ENCODE assay signal across 10 cellular contexts in genomic region chr15:90202929-90203328, GRCh38. TPM values are rescaled to one million over a fixed set of nuclear protein-coding genes. Genes with fewer than 3 reads are reported as not detected.
A peak's percentile ranks its signal among the peaks of the same experiment; 100 is the strongest.
DNase-seq lines count a peak whose midpoint lies in the region; ATAC-seq and TF ChIP-seq lines count a peak whose summit lies in the region.
"Had no signal": no experiment of that assay in that cellular context is flagged by ENCODE, and none has a peak within 500 bp of the region (broad histone marks: within the 10 kb centered on the region; RNA-seq: fewer than 3 reads in every experiment).

No MANE protein-coding gene starts in this region.

- TF ChIP-seq POLR2A in stomach (IDR thresholded peaks at IDR 0.05) (no peak), prostate gland (IDR thresholded peaks at IDR 0.05) (no peak)

- H3K27ac ChIP-seq in stomach = peak overlapping the region in 1 of 5 donors; percentile 78
- H3K27ac ChIP-seq in prostate gland = peak overlapping the region in 1 of 2 donors; percentile 91

- H3K9me3 Mint-ChIP-seq in activated T-cell treated with anti-CD3 and anti-CD28 coated beads, Interleukin-2, amount 50 U/mL, for 24 hours = no peaks in the 10 kb centered on the region
- H3K9me3 Mint-ChIP-seq in activated T-helper 1 cell treated with anti-CD3 and anti-CD28 coated beads, Interleukin-12 subunit alpha, Interleukin-12 subunit beta, Interleukin-2, Interleukin-4 antibody, amounts not matched to agents 30 ng/mL and 10 ng/mL and 1 ng/mL, durations not matched to agents 14 hours and 24 hours and 36 hours = no peaks in the 10 kb centered on the region
- H3K9me3 Mint-ChIP-seq in immature natural killer cell = no peaks in the 10 kb centered on the region

- no peaks in the 10 kb centered on the region for H3K27me3 Mint-ChIP-seq in activated T-cell treated with anti-CD3 and anti-CD28 coated beads, Interleukin-2, amount 50 U/mL, for 24 hours
- H3K27me3 Mint-ChIP-seq in activated T-helper 1 cell treated with anti-CD3 and anti-CD28 coated beads, Interleukin-12 subunit alpha, Interleukin-12 subunit beta, Interleukin-2, Interleukin-4 antibody, amounts not matched to agents 30 ng/mL and 10 ng/mL and 1 ng/mL, durations not matched to agents 14 hours and 24 hours and 36 hours (ENCODE audit: insufficient read depth) = peaks cover 5% of the 10 kb centered on the region
- peaks cover 0 to 5% (median 1%) of the 10 kb centered on the region in 3 donors for H3K27me3 Mint-ChIP-seq in immature natural killer cell (ENCODE audit: low read depth in 3 of 3)

- no peaks in the 10 kb centered on the region for H3K36me3 Mint-ChIP-seq in activated T-cell treated with anti-CD3 and anti-CD28 coated beads, Interleukin-2, amount 50 U/mL, for 24 hours (ENCODE audit: low read depth)
- H3K36me3 Mint-ChIP-seq in activated T-helper 1 cell treated with anti-CD3 and anti-CD28 coated beads, Interleukin-12 subunit alpha, Interleukin-12 subunit beta, Interleukin-2, Interleukin-4 antibody, amounts not matched to agents 30 ng/mL and 10 ng/mL and 1 ng/mL, durations not matched to agents 14 hours and 24 hours and 36 hours (ENCODE audit: low read depth) = peaks cover 5% of the 10 kb centered on the region
- H3K36me3 Mint-ChIP-seq in immature natural killer cell = no peaks in the 10 kb centered on the region

- H3K9me3 ChIP-seq in stomach (no peaks in the 10 kb centered on the region), prostate gland (no peaks in the 10 kb centered on the region)
- H3K9me3 ChIP-seq: right atrium auricular region had no signal

- peak overlapping the region; percentile 79 for H3K4me3 Mint-ChIP-seq in activated T-cell treated with anti-CD3 and anti-CD28 coated beads, Interleukin-2, amount 50 U/mL, for 24 hours
- peak overlapping the region; percentile 92 for H3K4me3 Mint-ChIP-seq in activated T-helper 1 cell treated with anti-CD3 and anti-CD28 coated beads, Interleukin-12 subunit alpha, Interleukin-12 subunit beta, Interleukin-2, Interleukin-4 antibody, amounts not matched to agents 30 ng/mL and 10 ng/mL and 1 ng/mL, durations not matched to agents 14 hours and 24 hours and 36 hours
- peak overlapping the region; percentile 82 to 87 (median 83) for H3K4me3 Mint-ChIP-seq in immature natural killer cell

- ATAC-seq in GM19328 (IDR thresholded peaks at IDR 0.05; ENCODE audit: unreplicated experiment) = no peak

- 70 to 91% (median 79%) methylated on average over 4 of the region's 4 CpGs for WGBS in stomach, 5 donors
- 73% methylated on average over 4 of the region's 4 CpGs for WGBS in prostate gland

- DNase-seq in activated T-cell treated with anti-CD3 and anti-CD28 coated beads, Interleukin-2, amount 50 U/mL, for 24 hours = no peak
- DNase-seq in activated T-cell treated with anti-CD3 and anti-CD28 coated beads for 4 hours (no peak), immature natural killer cell (no peak), stomach (no peak), prostate gland (ENCODE audit: low spot score) (no peak)
- no peak for DNase-seq in activated T-helper 1 cell treated with anti-CD3 and anti-CD28 coated beads, Interleukin-12 subunit alpha, Interleukin-12 subunit beta, Interleukin-2, Interleukin-4 antibody, amounts not matched to agents 30 ng/mL and 10 ng/mL and 1 ng/mL, durations not matched to agents 14 hours and 24 hours and 36 hours (ENCODE audit: low spot score)
- no peak for DNase-seq in stimulated activated CD4-positive, alpha-beta T cell treated with anti-CD3 and anti-CD28 coated beads, Interleukin-2, amount 100 ng/mL, for 48 hours
- DNase-seq: activated CD4-positive, alpha-beta T cell treated with anti-CD3 and anti-CD28 coated beads for 1 hour had no signal

- TF ChIP-seq EP300 in stomach (IDR thresholded peaks at IDR 0.05) = no peak

- TF ChIP-seq CTCF in stomach (IDR thresholded peaks at IDR 0.05) (no peak), prostate gland (IDR thresholded peaks at IDR 0.05) (no peak)

- H3K4me1 ChIP-seq in stomach (peaks cover 30 to 78% (median 57%) of the 10 kb centered on the region in 4 donors), prostate gland (replicated peaks) (peaks cover 6% of the 10 kb centered on the region)

- no peaks in the 10 kb centered on the region for H3K27me3 ChIP-seq in stomach
- H3K27me3 ChIP-seq in prostate gland (replicated peaks; ENCODE audit: insufficient read depth) = no peaks in the 10 kb centered on the region
- H3K27me3 ChIP-seq: right atrium auricular region had no signal

- H3K27ac Mint-ChIP-seq in activated T-cell treated with anti-CD3 and anti-CD28 coated beads, Interleukin-2, amount 50 U/mL, for 24 hours = no peak overlapping the region
- H3K27ac Mint-ChIP-seq in activated T-helper 1 cell treated with anti-CD3 and anti-CD28 coated beads, Interleukin-12 subunit alpha, Interleukin-12 subunit beta, Interleukin-2, Interleukin-4 antibody, amounts not matched to agents 30 ng/mL and 10 ng/mL and 1 ng/mL, durations not matched to agents 14 hours and 24 hours and 36 hours = peak overlapping the region; percentile 74
- peak overlapping the region in 4 of 6 donors; percentile 22 to 88 (median 66) for H3K27ac Mint-ChIP-seq in immature natural killer cell

- peaks cover 0 to 42% (median 30%) of the 10 kb centered on the region in 4 donors for H3K36me3 ChIP-seq in stomach
- H3K36me3 ChIP-seq in prostate gland = no peaks in the 10 kb centered on the region
- H3K36me3 ChIP-seq: right atrium auricular region had no signal

- peak overlapping the region in 3 of 4 donors; percentile 70 to 94 (median 75) for H3K4me3 ChIP-seq in stomach
- peak overlapping the region in 1 of 2 donors; percentile 79 for H3K4me3 ChIP-seq in prostate gland

- H3K4me1 Mint-ChIP-seq in activated T-cell treated with anti-CD3 and anti-CD28 coated beads, Interleukin-2, amount 50 U/mL, for 24 hours (ENCODE audit: low read depth) = peaks cover 20% of the 10 kb centered on the region
- H3K4me1 Mint-ChIP-seq in activated T-helper 1 cell treated with anti-CD3 and anti-CD28 coated beads, Interleukin-12 subunit alpha, Interleukin-12 subunit beta, Interleukin-2, Interleukin-4 antibody, amounts not matched to agents 30 ng/mL and 10 ng/mL and 1 ng/mL, durations not matched to agents 14 hours and 24 hours and 36 hours (ENCODE audit: low read depth) = peaks cover 42% of the 10 kb centered on the region
- peaks cover 13 to 15% of the 10 kb centered on the region in 2 donors for H3K4me1 Mint-ChIP-seq in immature natural killer cell

- intact Hi-C loops in activated T-helper 1 cell treated with anti-CD3 and anti-CD28 coated beads, Interleukin-12 subunit alpha, Interleukin-12 subunit beta, Interleukin-2, Interleukin-4 antibody, amounts not matched to agents 30 ng/mL and 10 ng/mL and 1 ng/mL, durations not matched to agents 14 hours and 24 hours and 36 hours (cut with micrococcal nuclease) = no loop called here
- intact Hi-C loops in stomach (cut with DNase I; ENCODE audit: low total_unique reads) = no loop called here
- intact Hi-C loops in prostate gland (cut with DNase I) = no loop called here

RNA-seq across cellular contexts. Expression of gene SEMA4B, which starts 1.8 kb away (rescaled TPM):
- 17.5 and 18.8 TPM in 2 replicates for total RNA-seq in activated T-helper 1 cell treated with anti-CD3 and anti-CD28 coated beads, Interleukin-12 subunit alpha, Interleukin-12 subunit beta, Interleukin-2, Interleukin-4 antibody, amounts not matched to agents 30 ng/mL and 10 ng/mL and 1 ng/mL, durations not matched to agents 14 hours and 24 hours and 36 hours
- polyA plus RNA-seq in immature natural killer cell (10 to 100 TPM in 2 of 3 donors, 1 to 10 TPM in 1; 3.3 to 12.1 (median 11.4) TPM), stomach (10 to 100 TPM; 11.3 to 81.4 (median 17.2) TPM)
- total RNA-seq in stomach (100 to 1,000 TPM in 1 of 5 donors, 10 to 100 TPM in 4; 37.9 to 199 (median 54.0) TPM), prostate gland (10 to 100 TPM; 96.1 to 99.6 TPM)

RNA-seq across cellular contexts. Expression of gene CIB1, which starts 30.8 kb away (rescaled TPM):
- 144 and 145 TPM in 2 replicates for total RNA-seq in activated T-helper 1 cell treated with anti-CD3 and anti-CD28 coated beads, Interleukin-12 subunit alpha, Interleukin-12 subunit beta, Interleukin-2, Interleukin-4 antibody, amounts not matched to agents 30 ng/mL and 10 ng/mL and 1 ng/mL, durations not matched to agents 14 hours and 24 hours and 36 hours
- polyA plus RNA-seq in immature natural killer cell (100 to 1,000 TPM; 219 to 304 (median 265) TPM), stomach (100 to 1,000 TPM; 128 to 206 (median 158) TPM)
- total RNA-seq in stomach (100 to 1,000 TPM in 1 of 5 donors, 10 to 100 TPM in 4; 27.4 to 166 (median 36.6) TPM), prostate gland (100 to 1,000 TPM in 1 of 2 donors, 10 to 100 TPM in 1; 48.3 to 104 TPM)

RNA-seq across cellular contexts. Expression of gene GDPGP1, which starts 31.1 kb away (rescaled TPM):
- 12.7 and 15.5 TPM in 2 replicates for total RNA-seq in activated T-helper 1 cell treated with anti-CD3 and anti-CD28 coated beads, Interleukin-12 subunit alpha, Interleukin-12 subunit beta, Interleukin-2, Interleukin-4 antibody, amounts not matched to agents 30 ng/mL and 10 ng/mL and 1 ng/mL, durations not matched to agents 14 hours and 24 hours and 36 hours
- polyA plus RNA-seq in immature natural killer cell (1 to 10 TPM in 2 of 3 donors, under 1 TPM in 1; 0.82 to 5.9 (median 1.4) TPM), stomach (1 to 10 TPM in 2 of 3 donors, under 1 TPM in 1; 0.92 to 3.2 (median 2.4) TPM)
- total RNA-seq in stomach (10 to 100 TPM in 1 of 5 donors, 1 to 10 TPM in 2, under 1 TPM in 1, not detected in 1; under 0.01 to 26.6 (median 5.9) TPM), prostate gland (10 to 100 TPM; 15.4 to 21.5 TPM)

RNA-seq across cellular contexts. Expression of gene TTLL13, which starts 46.4 kb away (rescaled TPM):
- total RNA-seq in activated T-helper 1 cell treated with anti-CD3 and anti-CD28 coated beads, Interleukin-12 subunit alpha, Interleukin-12 subunit beta, Interleukin-2, Interleukin-4 antibody, amounts not matched to agents 30 ng/mL and 10 ng/mL and 1 ng/mL, durations not matched to agents 14 hours and 24 hours and 36 hours = 0.29 and 0.65 TPM in 2 replicates
- polyA plus RNA-seq in immature natural killer cell = 1 to 10 TPM in 1 of 3 donors, under 1 TPM in 2; 0.23 to 2.0 (median 0.24) TPM
- total RNA-seq in stomach = not detected
- under 1 TPM in 1 of 3 donors, not detected in 2; 0.10 TPM for polyA plus RNA-seq in stomach
- total RNA-seq in prostate gland = under 1 TPM in 1 of 2 donors, not detected in 1; 0.51 TPM
- total RNA-seq: right atrium auricular region had no signal
